In the genomic region with DNA sequence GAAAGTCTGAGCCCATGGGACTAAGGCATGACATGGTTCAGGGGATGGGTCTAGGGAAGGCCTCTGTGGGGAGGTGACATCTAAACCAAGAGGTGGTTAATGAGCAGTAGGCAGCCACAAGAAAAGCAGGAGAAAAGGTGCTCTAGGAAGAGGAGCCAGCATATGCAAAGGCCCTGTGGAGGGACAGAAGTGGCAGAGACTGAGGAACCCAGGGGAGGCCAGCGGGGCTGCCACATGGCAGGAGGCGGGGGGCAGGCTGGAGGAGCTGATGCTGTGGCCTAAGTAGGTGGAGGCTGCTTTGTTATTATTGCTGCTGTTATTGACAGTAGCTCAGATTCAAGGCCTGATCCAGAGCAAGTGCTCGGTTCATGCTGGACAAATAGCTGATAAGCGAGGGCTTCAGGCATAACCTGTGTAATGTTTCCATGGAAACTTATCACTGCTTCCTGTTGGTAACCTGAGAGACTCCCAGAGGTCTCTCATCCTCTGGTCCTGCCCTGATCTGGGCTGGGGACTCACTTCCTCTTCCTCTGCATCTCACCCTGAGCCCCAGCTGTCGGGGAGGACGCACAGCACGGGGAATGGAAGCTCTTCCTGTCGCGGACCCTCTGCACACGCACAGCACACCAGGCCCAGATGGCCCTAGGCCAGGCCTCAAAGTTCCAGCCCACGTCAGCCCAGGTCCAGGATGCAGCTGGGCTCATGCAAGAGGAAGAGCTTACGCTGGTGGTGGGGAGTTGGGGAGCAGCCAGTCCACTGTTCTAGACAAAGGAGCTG, we compare ENCODE assay signal across 8 cellular contexts.
DNase-seq lines count a peak whose midpoint lies in the region; ATAC-seq and TF ChIP-seq lines count a peak whose summit lies in the region.

No MANE protein-coding gene starts in this region.

- no peak for TF ChIP-seq CTCF in CD4-positive, alpha-beta T cell (IDR thresholded peaks at IDR 0.05)
- TF ChIP-seq CTCF in body of pancreas (IDR thresholded peaks at IDR 0.05): no peak
- no peak for TF ChIP-seq CTCF in neural cell (IDR thresholded peaks at IDR 0.05; ENCODE audit: poor library complexity, severe bottlenecking)
- TF ChIP-seq CTCF in Caco-2 (IDR thresholded peaks at IDR 0.05; ENCODE audit: insufficient read depth in 1 of 2, low read depth in 1 of 2, low read length in 1 of 2, severe bottlenecking in 1 of 2, unreplicated experiment in 1 of 2): no peak

- H3K9me3 ChIP-seq in CD4-positive, alpha-beta T cell (ENCODE audit: control insufficient read depth, low read length): no peaks in the 10 kb centered on the region
- H3K9me3 ChIP-seq in body of pancreas: no peaks in the 10 kb centered on the region
- H3K9me3 ChIP-seq in neural cell (ENCODE audit: low read length): no peaks in the 10 kb centered on the region
- H3K9me3 ChIP-seq in Caco-2: no peaks in the 10 kb centered on the region

- H3K9me3 Mint-ChIP-seq in CD4-positive, alpha-beta T cell: no peaks in the 10 kb centered on the region
- no peaks in the 10 kb centered on the region for H3K9me3 Mint-ChIP-seq in Caco-2 (ENCODE audit: unreplicated experiment)

- no peaks in the 10 kb centered on the region for H4K20me1 ChIP-seq in neural cell (ENCODE audit: insufficient read depth)

- DNase-seq in CD4-positive, alpha-beta T cell: peak in 1 of 10 experiments; percentile 6
- peak; percentile 80 for DNase-seq in NCI-H1092 treated with DMSO at 0.1 percent for 48 hours (lab: John Stamatoyannopoulos, UW)
- peak in 3 of 4 donors; percentile 27 to 59 (median 29) for DNase-seq in body of pancreas
- no peak for DNase-seq in kidney tubule cell (ENCODE audit: low spot score)
- no peak for DNase-seq in superior temporal gyrus (ENCODE audit: extremely low spot score)
- no peak for DNase-seq in Caco-2

- no peak for TF ChIP-seq EP300 in neural cell (conservative IDR thresholded peaks at IDR 0.05; ENCODE audit: poor library complexity, severe bottlenecking)

- H3K27me3 ChIP-seq in CD4-positive, alpha-beta T cell (ENCODE audit: control insufficient read depth, insufficient read depth, low read length): no peaks in the 10 kb centered on the region
- H3K27me3 ChIP-seq in body of pancreas (no peaks in the 10 kb centered on the region), neural cell (ENCODE audit: insufficient read depth, low read depth, low read length) (no peaks in the 10 kb centered on the region), Caco-2 (replicated peaks; ENCODE audit: control insufficient read depth, insufficient read depth, low read length) (0 out of 2 replicates have a peak, but pooled peaks cover 1% of the 10 kb centered on the region)

- ATAC-seq in CD4-positive, alpha-beta T cell (ENCODE audit: poor library complexity): peak; percentile 48
- peak; percentile 78 for ATAC-seq in GM19395 (IDR thresholded peaks at IDR 0.05; ENCODE audit: unreplicated experiment)
- ATAC-seq in body of pancreas: peak; percentile 37

- BruUV-seq in Caco-2 (replicated peaks; lab: Mats Ljungman, UMichigan): no TSS peak

- CTCF ChIA-PET in CD4-positive, alpha-beta T cell (lab: Charles Lee): no interaction called here
- CTCF ChIA-PET in Caco-2 (lab: Charles Lee): interaction anchor here (0.7 to 1.2 kb wide), 2 partner anchors 85 to 89 kb away, joined by 3 to 5 read pairs; no protein-coding TSS in a partner anchor

- H3K4me3 ChIP-seq in body of pancreas (no peak overlapping the region), neural cell (ENCODE audit: low read length) (no peak overlapping the region), Caco-2 (ENCODE audit: low read depth, low read length) (no peak overlapping the region)

- intact Hi-C loops in CD4-positive, alpha-beta T cell (cut with DNase I, micrococcal nuclease): no loop called here
- intact Hi-C loops in body of pancreas (cut with DNase I): no loop called here
- intact Hi-C loops in Caco-2 (cut with micrococcal nuclease; ENCODE audit: unreplicated experiment): no loop called here

- H3K4me1 Mint-ChIP-seq in CD4-positive, alpha-beta T cell (ENCODE audit: low read depth): peaks cover 13% of the 10 kb centered on the region
- no peaks in the 10 kb centered on the region for H3K4me1 Mint-ChIP-seq in Caco-2 (ENCODE audit: low read depth, unreplicated experiment)

- no peaks in the 10 kb centered on the region for H3K9me2 ChIP-seq in neural cell (ENCODE audit: insufficient read depth, low read length)

- no peaks in the 10 kb centered on the region for H3K36me3 ChIP-seq in body of pancreas (replicated peaks in 1 of 2; ENCODE audit: insufficient read depth in 1 of 2, low read depth in 2 of 2)
- H3K36me3 ChIP-seq in neural cell (ENCODE audit: insufficient read depth, low read length): no peaks in the 10 kb centered on the region
- H3K36me3 ChIP-seq in Caco-2 (ENCODE audit: control insufficient read depth, insufficient read depth, low read length): no peaks in the 10 kb centered on the region

- no peaks in the 10 kb centered on the region for H3F3A ChIP-seq in neural cell (ENCODE audit: insufficient read depth, low read length, poor library complexity, severe bottlenecking)

- no peaks in the 10 kb centered on the region for H3K79me2 ChIP-seq in neural cell (replicated peaks; ENCODE audit: insufficient read depth, low read length)

- no peak overlapping the region for H3K27ac Mint-ChIP-seq in CD4-positive, alpha-beta T cell
- no peak overlapping the region for H3K27ac Mint-ChIP-seq in Caco-2 (ENCODE audit: unreplicated experiment)

- H3K36me3 Mint-ChIP-seq in CD4-positive, alpha-beta T cell (ENCODE audit: low read depth): no peaks in the 10 kb centered on the region
- H3K36me3 Mint-ChIP-seq in Caco-2 (ENCODE audit: insufficient read depth, unreplicated experiment): no peaks in the 10 kb centered on the region

- no peak overlapping the region for H3K4me2 ChIP-seq in neural cell (ENCODE audit: low read length)

- no peak for TF ChIP-seq RAD21 in neural cell (conservative IDR thresholded peaks at IDR 0.05)

- H3K4me1 ChIP-seq in body of pancreas (peaks cover 10% of the 10 kb centered on the region), Caco-2 (no peaks in the 10 kb centered on the region)

- H3K9ac ChIP-seq in neural cell (ENCODE audit: low read length): no peak overlapping the region

- H3K4me3 Mint-ChIP-seq in CD4-positive, alpha-beta T cell: no peak overlapping the region
- no peak overlapping the region for H3K4me3 Mint-ChIP-seq in Caco-2 (ENCODE audit: unreplicated experiment)

- H2AFZ ChIP-seq in neural cell (ENCODE audit: low read depth, low read length): no peak overlapping the region

- TF ChIP-seq POLR2A in body of pancreas (IDR thresholded peaks at IDR 0.05): peak in 1 of 3 donors; percentile 18

- WGBS in body of pancreas, 2 donors: 57 to 74% methylated on average over 11 to 12 of the region's 12 CpGs

- no peaks in the 10 kb centered on the region for H3K27me3 Mint-ChIP-seq in CD4-positive, alpha-beta T cell
- peaks cover 12% of the 10 kb centered on the region for H3K27me3 Mint-ChIP-seq in Caco-2 (ENCODE audit: insufficient read depth, unreplicated experiment)

- no peak overlapping the region for H3K27ac ChIP-seq in CD4-positive, alpha-beta T cell (ENCODE audit: low read depth, low read length)
- H3K27ac ChIP-seq in body of pancreas: no peak overlapping the region
- peak overlapping the region; percentile 17 for H3K27ac ChIP-seq in neural cell (ENCODE audit: low read length)

- POLR2A ChIA-PET in CD4-positive, alpha-beta T cell (lab: Charles Lee): no interaction called here
- POLR2A ChIA-PET in Caco-2 (lab: Charles Lee): no interaction called here

TF ChIP-seq in neural cell, 6 proteins besides CTCF, POLR2A, EP300 and RAD21:
- TF ChIP-seq SMC3 (conservative IDR thresholded peaks at IDR 0.05; ENCODE audit: poor library complexity) (no peak), MXI1 (conservative IDR thresholded peaks at IDR 0.05; ENCODE audit: poor library complexity, severe bottlenecking) (no peak), POLR2AphosphoS5 (IDR thresholded peaks at IDR 0.05) (no peak), EZH2 (IDR thresholded peaks at IDR 0.05; ENCODE audit: borderline replicate concordance, insufficient read depth, low read length, poor library complexity, severe bottlenecking) (no peak), TAF1 (IDR thresholded peaks at IDR 0.05; ENCODE audit: low read depth) (no peak)
- TF ChIP-seq, protein P1, sequence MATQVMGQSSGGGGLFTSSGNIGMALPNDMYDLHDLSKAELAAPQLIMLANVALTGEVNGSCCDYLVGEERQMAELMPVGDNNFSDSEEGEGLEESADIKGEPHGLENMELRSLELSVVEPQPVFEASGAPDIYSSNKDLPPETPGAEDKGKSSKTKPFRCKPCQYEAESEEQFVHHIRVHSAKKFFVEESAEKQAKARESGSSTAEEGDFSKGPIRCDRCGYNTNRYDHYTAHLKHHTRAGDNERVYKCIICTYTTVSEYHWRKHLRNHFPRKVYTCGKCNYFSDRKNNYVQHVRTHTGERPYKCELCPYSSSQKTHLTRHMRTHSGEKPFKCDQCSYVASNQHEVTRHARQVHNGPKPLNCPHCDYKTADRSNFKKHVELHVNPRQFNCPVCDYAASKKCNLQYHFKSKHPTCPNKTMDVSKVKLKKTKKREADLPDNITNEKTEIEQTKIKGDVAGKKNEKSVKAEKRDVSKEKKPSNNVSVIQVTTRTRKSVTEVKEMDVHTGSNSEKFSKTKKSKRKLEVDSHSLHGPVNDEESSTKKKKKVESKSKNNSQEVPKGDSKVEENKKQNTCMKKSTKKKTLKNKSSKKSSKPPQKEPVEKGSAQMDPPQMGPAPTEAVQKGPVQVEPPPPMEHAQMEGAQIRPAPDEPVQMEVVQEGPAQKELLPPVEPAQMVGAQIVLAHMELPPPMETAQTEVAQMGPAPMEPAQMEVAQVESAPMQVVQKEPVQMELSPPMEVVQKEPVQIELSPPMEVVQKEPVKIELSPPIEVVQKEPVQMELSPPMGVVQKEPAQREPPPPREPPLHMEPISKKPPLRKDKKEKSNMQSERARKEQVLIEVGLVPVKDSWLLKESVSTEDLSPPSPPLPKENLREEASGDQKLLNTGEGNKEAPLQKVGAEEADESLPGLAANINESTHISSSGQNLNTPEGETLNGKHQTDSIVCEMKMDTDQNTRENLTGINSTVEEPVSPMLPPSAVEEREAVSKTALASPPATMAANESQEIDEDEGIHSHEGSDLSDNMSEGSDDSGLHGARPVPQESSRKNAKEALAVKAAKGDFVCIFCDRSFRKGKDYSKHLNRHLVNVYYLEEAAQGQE (IDR thresholded peaks at IDR 0.05; ENCODE audit: borderline replicate concordance): no peak

Comparison
In these comparisons a context has a peak if more than half of its experiments do, and no peak if none do; other contexts are left out.
1. DNase-seq: peak in NCI-H1092 treated with DMSO at 0.1 percent for 48 hours (single experiment) and body of pancreas (3 of 4); none in kidney tubule cell (single experiment), superior temporal gyrus (single experiment) and Caco-2 (0 of 2).
2. Peak in every context shown above with its lines, with median percentiles within 50 percentile points of each other: ATAC-seq.